ENCODE assay signal across 26 cellular contexts in genomic region chr2:219832904-219833303, GRCh38.
"Had no signal": no experiment of that assay in that cellular context is flagged by ENCODE, and none has a peak within 500 bp of the region (broad histone marks: within the 10 kb centered on the region; RNA-seq: fewer than 3 reads in every experiment).

No MANE protein-coding gene starts in this region.

- H3K27ac ChIP-seq: HL-60, KMS-11, PC-9, Peyer's patch, SJCRH30 had no signal

- H2AFZ ChIP-seq: PC-9 had no signal

- H3K9me3 ChIP-seq: Peyer's patch, SJCRH30 had no signal

- DNase-seq: Kasumi-1; MM.1S; NCI-H1092 treated with DMSO at 0.1 percent for 48 hours; NCI-H1436; NCI-H187; NCI-H2029; NCI-H2081 treated with DMSO at 0.1 percent for 48 hours; NCI-H2171; NCI-H226; NCI-H446; NCI-H510A; NCI-H524 treated with DMSO at 0.1 percent for 48 hours; NCI-H69; NCI-H774; NK-92 treated with Interleukin-12 subunit alpha and Interleukin-12 subunit beta, amount 100 ng/mL, for 24 hours; OCI-M1; PC-9; Peyer's patch; SHP77 treated with DMSO at 0.1 percent for 48 hours; SJCRH30 had no signal

- H3K27me3 ChIP-seq: Peyer's patch, SJCRH30 had no signal

- H3K4me3 Mint-ChIP-seq: IgD-negative memory B cell had no signal

- H3K4me3 ChIP-seq: K562, PC-9, Peyer's patch, SJCRH30 had no signal

- H3K36me3 Mint-ChIP-seq: IgD-negative memory B cell had no signal

- H3K36me3 ChIP-seq: Peyer's patch, SJCRH30 had no signal

- H3K27ac Mint-ChIP-seq: IgD-negative memory B cell had no signal

- H3K9ac ChIP-seq: KMS-11 had no signal

- H3K4me2 ChIP-seq: KMS-11, PC-9 had no signal

- ATAC-seq: K562, Right ventricle myocardium inferior, SK-N-SH treated with all-trans-retinoic acid at 6 μM for 48 hours had no signal

- H3K4me1 ChIP-seq: Peyer's patch, SJCRH30 had no signal

- H3K4me1 Mint-ChIP-seq: IgD-negative memory B cell had no signal
